27 cellular contexts compared by ENCODE assay signal in the genomic region with DNA sequence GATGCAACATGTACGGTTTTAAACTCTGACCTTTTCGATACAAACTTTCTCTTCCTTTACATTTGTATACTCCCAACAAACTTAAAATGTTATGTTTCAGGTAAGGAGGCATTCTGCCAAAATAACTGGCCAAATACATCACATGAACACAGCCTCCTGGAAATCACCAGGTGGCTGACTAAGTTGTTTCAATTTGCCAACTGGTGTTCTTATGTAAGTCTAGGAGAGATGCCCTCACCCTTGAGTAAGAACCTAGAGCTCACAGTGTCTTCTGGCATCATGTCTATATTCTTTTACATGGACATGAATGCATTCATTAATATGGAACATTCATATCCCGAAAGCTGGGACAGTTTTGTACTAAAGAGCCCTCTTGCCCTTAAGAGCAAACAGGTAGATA.
"Had no signal": no experiment of that assay in that cellular context is flagged by ENCODE, and none has a peak within 500 bp of the region (broad histone marks: within the 10 kb centered on the region; RNA-seq: fewer than 3 reads in every experiment).

No MANE protein-coding gene starts in this region.

- H3K27ac ChIP-seq: adrenal gland, ascending aorta, gastroesophageal sphincter, hepatocyte, thyroid gland, upper lobe of left lung, vagina had no signal

- H3K27me3 ChIP-seq: adrenal gland, ascending aorta, gastroesophageal sphincter, hepatocyte, thyroid gland, upper lobe of left lung, vagina had no signal

- H3K4me3 Mint-ChIP-seq: activated naive CD8-positive, alpha-beta T cell treated with anti-CD3 and anti-CD28 coated beads for 36 hours; brain; dendritic cell treated with granulocyte-macrophage colony-stimulating factor and Interleukin-4, amounts not matched to agents 40 ng/mL and 50 ng/mL, for 4 days; endodermal cell; mesothelial cell of epicardium; naive B cell; stimulated activated memory B cell treated with anti-CD40 and anti-IgM and Interleukin-4, amounts not matched to agents 10 μg/mL and 1 μg/mL and 100 μg/mL, for 72 hours; stimulated activated naive CD8-positive, alpha-beta T cell treated with anti-CD3 and anti-CD28 coated beads, Interleukin-15, amount 100 ng/mL, for 72 hours had no signal

- ATAC-seq: gastroesophageal sphincter; left cardiac atrium; stimulated activated memory B cell treated with anti-CD40 and anti-IgM and Interleukin-4, amounts not matched to agents 10 μg/mL and 1 μg/mL and 100 μg/mL, for 72 hours; stimulated activated naive CD8-positive, alpha-beta T cell treated with anti-CD3 and anti-CD28 coated beads, Interleukin-15, amount 100 ng/mL, for 72 hours had no signal

- H3K9me3 Mint-ChIP-seq: activated naive CD8-positive, alpha-beta T cell treated with anti-CD3 and anti-CD28 coated beads for 36 hours; brain; dendritic cell treated with granulocyte-macrophage colony-stimulating factor and Interleukin-4, amounts not matched to agents 40 ng/mL and 50 ng/mL, for 4 days; endodermal cell; stimulated activated memory B cell treated with anti-CD40 and anti-IgM and Interleukin-4, amounts not matched to agents 10 μg/mL and 1 μg/mL and 100 μg/mL, for 72 hours; stimulated activated naive CD8-positive, alpha-beta T cell treated with anti-CD3 and anti-CD28 coated beads, Interleukin-15, amount 100 ng/mL, for 72 hours had no signal

- H3K4me3 ChIP-seq: adrenal gland, ascending aorta, gastroesophageal sphincter, hepatocyte, smooth muscle cell, thyroid gland, upper lobe of left lung, vagina had no signal

- H3K4me1 Mint-ChIP-seq: activated naive CD8-positive, alpha-beta T cell treated with anti-CD3 and anti-CD28 coated beads for 36 hours; naive B cell had no signal

- H3K4me1 ChIP-seq: adrenal gland, ascending aorta, gastroesophageal sphincter, thyroid gland, upper lobe of left lung, vagina had no signal

- DNase-seq: activated CD4-positive, alpha-beta T cell treated with anti-CD3 and anti-CD28 coated beads for 4 hours; activated CD4-positive, alpha-beta T cell treated with anti-CD3 and anti-CD28 coated beads, Interleukin-2, amount 50 U/mL, for 4 hours; activated CD8-positive, alpha-beta memory T cell treated with anti-CD3 and anti-CD28 coated beads for 24 hours; activated effector memory CD4-positive, alpha-beta T cell treated with Interleukin-2 at 50 U/mL for 16 hours; activated naive CD4-positive, alpha-beta T cell treated with Interleukin-2 at 50 U/mL for 16 hours; activated naive CD8-positive, alpha-beta T cell treated with anti-CD3 and anti-CD28 coated beads for 36 hours; caudate nucleus; endodermal cell; left cardiac atrium; naive B cell; stimulated activated CD4-positive, alpha-beta T cell treated with anti-CD3 and anti-CD28 coated beads, Interleukin-1b, Interleukin-23, amount 100 ng/mL, for 48 hours; stimulated activated CD4-positive, alpha-beta T cell treated with anti-CD3 and anti-CD28 coated beads, Interleukin-4, amount 100 ng/mL, for 4 hours; stimulated activated CD8-positive, alpha-beta memory T cell treated with anti-CD3 and anti-CD28 coated beads, Interleukin-4, amount 100 ng/mL, for 48 hours; stimulated activated naive CD8-positive, alpha-beta T cell treated with anti-CD3 and anti-CD28 coated beads, Interleukin-15, amount 100 ng/mL, for 72 hours; thyroid gland; upper lobe of left lung had no signal

- H3K36me3 ChIP-seq: adrenal gland, ascending aorta, gastroesophageal sphincter, thyroid gland, upper lobe of left lung, vagina had no signal

- H3K9me3 ChIP-seq: adrenal gland, ascending aorta, gastroesophageal sphincter, thyroid gland, upper lobe of left lung, vagina had no signal

- H3K36me3 Mint-ChIP-seq: activated naive CD8-positive, alpha-beta T cell treated with anti-CD3 and anti-CD28 coated beads for 36 hours; brain; mesothelial cell of epicardium; naive B cell; stimulated activated memory B cell treated with anti-CD40 and anti-IgM and Interleukin-4, amounts not matched to agents 10 μg/mL and 1 μg/mL and 100 μg/mL, for 72 hours had no signal

- H3K27ac Mint-ChIP-seq: activated naive CD8-positive, alpha-beta T cell treated with anti-CD3 and anti-CD28 coated beads for 36 hours; brain; dendritic cell treated with granulocyte-macrophage colony-stimulating factor and Interleukin-4, amounts not matched to agents 40 ng/mL and 50 ng/mL, for 4 days; endodermal cell; mesothelial cell of epicardium; naive B cell; progenitor cell of endocrine pancreas; stimulated activated memory B cell treated with anti-CD40 and anti-IgM and Interleukin-4, amounts not matched to agents 10 μg/mL and 1 μg/mL and 100 μg/mL, for 72 hours; stimulated activated naive CD8-positive, alpha-beta T cell treated with anti-CD3 and anti-CD28 coated beads, Interleukin-15, amount 100 ng/mL, for 72 hours had no signal

- H3K27me3 Mint-ChIP-seq: brain; dendritic cell treated with granulocyte-macrophage colony-stimulating factor and Interleukin-4, amounts not matched to agents 40 ng/mL and 50 ng/mL, for 4 days; progenitor cell of endocrine pancreas; stimulated activated memory B cell treated with anti-CD40 and anti-IgM and Interleukin-4, amounts not matched to agents 10 μg/mL and 1 μg/mL and 100 μg/mL, for 72 hours had no signal
